In genomic region chr18:64679121-64679520, GRCh38 we compare ENCODE assay signal across 34 cellular contexts.
"Had no signal": no experiment of that assay in that cellular context is flagged by ENCODE, and none has a peak within 500 bp of the region (broad histone marks: within the 10 kb centered on the region; RNA-seq: fewer than 3 reads in every experiment).

No MANE protein-coding gene starts in this region.

- H3K36me3 Mint-ChIP-seq: activated CD4-positive, alpha-beta memory T cell treated with anti-CD3 and anti-CD28 coated beads for 36 hours; activated CD8-positive, alpha-beta memory T cell treated with anti-CD3 and anti-CD28 coated beads, Interleukin-2, amount 10 ng/mL, durations not matched to agents 7 days and 5 days; activated naive CD4-positive, alpha-beta T cell treated with anti-CD3 and anti-CD28 coated beads, Interleukin-2, amount 50 U/mL, for 24 hours; activated naive CD8-positive, alpha-beta T cell treated with anti-CD3 and anti-CD28 coated beads for 36 hours had no signal

- H3K27me3 Mint-ChIP-seq: activated CD4-positive, alpha-beta memory T cell treated with anti-CD3 and anti-CD28 coated beads for 36 hours; activated CD4-positive, alpha-beta T cell treated with anti-CD3 and anti-CD28 coated beads for 36 hours; activated CD4-positive, alpha-beta T cell treated with anti-CD3 and anti-CD28 coated beads, Interleukin-2, amount 10 ng/mL, durations not matched to agents 24 days and 14 days; activated CD8-positive, alpha-beta memory T cell treated with anti-CD3 and anti-CD28 coated beads, Interleukin-2, amount 10 ng/mL, durations not matched to agents 7 days and 5 days; activated naive CD4-positive, alpha-beta T cell treated with anti-CD3 and anti-CD28 coated beads, Interleukin-2, amount 50 U/mL, for 24 hours; activated naive CD8-positive, alpha-beta T cell treated with anti-CD3 and anti-CD28 coated beads for 36 hours; activated naive CD8-positive, alpha-beta T cell treated with anti-CD3 and anti-CD28 coated beads, Interleukin-2, amount 50 U/mL, for 24 hours; effector memory CD8-positive, alpha-beta T cell had no signal

- H3K36me3 ChIP-seq: adrenal gland, esophagus muscularis mucosa, gastroesophageal sphincter, heart right ventricle, WERI-Rb-1 had no signal

- H3K4me2 ChIP-seq: hepatocyte had no signal

- H3K79me2 ChIP-seq: hepatocyte had no signal

- H3K4me3 Mint-ChIP-seq: activated CD4-positive, alpha-beta memory T cell treated with anti-CD3 and anti-CD28 coated beads for 36 hours; activated CD4-positive, alpha-beta T cell treated with anti-CD3 and anti-CD28 coated beads for 36 hours; activated CD4-positive, alpha-beta T cell treated with anti-CD3 and anti-CD28 coated beads, Interleukin-2, amount 10 ng/mL, durations not matched to agents 24 days and 14 days; activated CD8-positive, alpha-beta memory T cell treated with anti-CD3 and anti-CD28 coated beads, Interleukin-2, amount 10 ng/mL, durations not matched to agents 7 days and 5 days; activated CD8-positive, alpha-beta T cell treated with anti-CD3 and anti-CD28 coated beads, Interleukin-2, amount 10 ng/mL, durations not matched to agents 7 days and 5 days; activated naive CD4-positive, alpha-beta T cell treated with anti-CD3 and anti-CD28 coated beads for 36 hours; activated naive CD4-positive, alpha-beta T cell treated with anti-CD3 and anti-CD28 coated beads, Interleukin-2, amount 50 U/mL, for 24 hours; activated naive CD8-positive, alpha-beta T cell treated with anti-CD3 and anti-CD28 coated beads for 36 hours; activated naive CD8-positive, alpha-beta T cell treated with anti-CD3 and anti-CD28 coated beads, Interleukin-2, amount 50 U/mL, for 24 hours; activated T-helper 1 cell treated with anti-CD3 and anti-CD28 coated beads, Interleukin-12 subunit alpha, Interleukin-12 subunit beta, Interleukin-2, Interleukin-4 antibody, amounts not matched to agents 30 ng/mL and 10 ng/mL and 1 ng/mL, durations not matched to agents 14 hours and 24 hours and 36 hours; effector memory CD8-positive, alpha-beta T cell had no signal

- DNase-seq: activated CD4-positive, alpha-beta memory T cell treated with anti-CD3 and anti-CD28 coated beads for 36 hours; activated CD4-positive, alpha-beta T cell treated with anti-CD3 and anti-CD28 coated beads for 36 hours; activated CD4-positive, alpha-beta T cell treated with anti-CD3 and anti-CD28 coated beads, Interleukin-2, amount 10 ng/mL, durations not matched to agents 24 days and 14 days; activated CD4-positive, CD25-positive, alpha-beta regulatory T cell; activated CD4-positive, CD25-positive, alpha-beta regulatory T cell treated with anti-CD3 and anti-CD28 coated beads, Interleukin-2, amount 50 U/mL, for 72 hours; activated CD8-positive, alpha-beta memory T cell treated with anti-CD3 and anti-CD28 coated beads, Interleukin-2, amount 10 ng/mL, durations not matched to agents 7 days and 5 days; activated CD8-positive, alpha-beta memory T cell treated with anti-CD3 and anti-CD28 coated beads, Interleukin-2, amount 50 U/mL, for 4 hours; activated CD8-positive, alpha-beta T cell treated with anti-CD3 and anti-CD28 coated beads, Interleukin-2, amount 10 ng/mL, durations not matched to agents 7 days and 5 days; activated effector memory CD4-positive, alpha-beta T cell treated with Interleukin-2 at 50 U/mL for 16 hours; activated gamma-delta T cell treated with Interleukin-2 at 50 U/mL for 16 hours; activated naive CD4-positive, alpha-beta T cell treated with anti-CD3 and anti-CD28 coated beads for 36 hours; activated naive CD8-positive, alpha-beta T cell treated with anti-CD3 and anti-CD28 coated beads for 36 hours; activated naive CD8-positive, alpha-beta T cell treated with anti-CD3 and anti-CD28 coated beads, Interleukin-2, amount 50 U/mL, for 24 hours; activated T-cell treated with anti-CD3 and anti-CD28 coated beads, Interleukin-2, amount 50 U/mL, for 1 hour; activated T-cell treated with anti-CD3 and anti-CD28 coated beads, Interleukin-2, amount 50 U/mL, for 48 hours; adrenal gland; amygdala; aorta; body of pancreas; caudate nucleus; cortex of kidney; dermis blood vessel endothelial cell; effector CD4-positive, alpha-beta T cell; effector memory CD8-positive, alpha-beta T cell; erythroblast; foreskin keratinocyte; heart right ventricle; T-helper 2 cell; WERI-Rb-1 had no signal

- H2AFZ ChIP-seq: hepatocyte had no signal

- H3K4me1 Mint-ChIP-seq: activated CD4-positive, alpha-beta T cell treated with anti-CD3 and anti-CD28 coated beads for 36 hours; activated CD4-positive, alpha-beta T cell treated with anti-CD3 and anti-CD28 coated beads, Interleukin-2, amount 10 ng/mL, durations not matched to agents 24 days and 14 days; activated CD8-positive, alpha-beta memory T cell treated with anti-CD3 and anti-CD28 coated beads, Interleukin-2, amount 10 ng/mL, durations not matched to agents 7 days and 5 days; activated naive CD4-positive, alpha-beta T cell treated with anti-CD3 and anti-CD28 coated beads, Interleukin-2, amount 50 U/mL, for 24 hours; activated naive CD8-positive, alpha-beta T cell treated with anti-CD3 and anti-CD28 coated beads for 36 hours; activated naive CD8-positive, alpha-beta T cell treated with anti-CD3 and anti-CD28 coated beads, Interleukin-2, amount 50 U/mL, for 24 hours had no signal

- H3K4me1 ChIP-seq: adrenal gland, body of pancreas, esophagus muscularis mucosa, foreskin keratinocyte, gastroesophageal sphincter, heart right ventricle had no signal

- ATAC-seq: activated CD4-positive, alpha-beta T cell treated with anti-CD3 and anti-CD28 coated beads for 36 hours; activated CD8-positive, alpha-beta memory T cell treated with anti-CD3 and anti-CD28 coated beads, Interleukin-2, amount 10 ng/mL, durations not matched to agents 7 days and 5 days; activated CD8-positive, alpha-beta T cell treated with anti-CD3 and anti-CD28 coated beads, Interleukin-2, amount 10 ng/mL, durations not matched to agents 7 days and 5 days; activated naive CD8-positive, alpha-beta T cell treated with anti-CD3 and anti-CD28 coated beads, Interleukin-2, amount 50 U/mL, for 24 hours; body of pancreas; effector memory CD8-positive, alpha-beta T cell; foreskin keratinocyte; gastroesophageal sphincter; heart right ventricle had no signal

- H3K9me3 Mint-ChIP-seq: activated naive CD8-positive, alpha-beta T cell treated with anti-CD3 and anti-CD28 coated beads for 36 hours had no signal

- H3K4me3 ChIP-seq: adrenal gland, body of pancreas, esophagus muscularis mucosa, gastroesophageal sphincter, heart right ventricle, hepatocyte had no signal

- H3K27ac Mint-ChIP-seq: activated CD4-positive, alpha-beta memory T cell treated with anti-CD3 and anti-CD28 coated beads for 36 hours; activated CD4-positive, alpha-beta T cell treated with anti-CD3 and anti-CD28 coated beads for 36 hours; activated CD4-positive, alpha-beta T cell treated with anti-CD3 and anti-CD28 coated beads, Interleukin-2, amount 10 ng/mL, durations not matched to agents 24 days and 14 days; activated CD8-positive, alpha-beta memory T cell treated with anti-CD3 and anti-CD28 coated beads, Interleukin-2, amount 10 ng/mL, durations not matched to agents 7 days and 5 days; activated CD8-positive, alpha-beta T cell treated with anti-CD3 and anti-CD28 coated beads, Interleukin-2, amount 10 ng/mL, durations not matched to agents 7 days and 5 days; activated naive CD4-positive, alpha-beta T cell treated with anti-CD3 and anti-CD28 coated beads for 36 hours; activated naive CD4-positive, alpha-beta T cell treated with anti-CD3 and anti-CD28 coated beads, Interleukin-2, amount 50 U/mL, for 24 hours; activated naive CD8-positive, alpha-beta T cell treated with anti-CD3 and anti-CD28 coated beads for 36 hours; activated naive CD8-positive, alpha-beta T cell treated with anti-CD3 and anti-CD28 coated beads, Interleukin-2, amount 50 U/mL, for 24 hours; activated T-helper 1 cell treated with anti-CD3 and anti-CD28 coated beads, Interleukin-12 subunit alpha, Interleukin-12 subunit beta, Interleukin-2, Interleukin-4 antibody, amounts not matched to agents 30 ng/mL and 10 ng/mL and 1 ng/mL, durations not matched to agents 14 hours and 24 hours and 36 hours; effector memory CD8-positive, alpha-beta T cell had no signal

- H3K9me3 ChIP-seq: adrenal gland, body of pancreas, esophagus muscularis mucosa, gastroesophageal sphincter, heart right ventricle had no signal

- H3K27me3 ChIP-seq: adrenal gland, body of pancreas, esophagus muscularis mucosa, foreskin keratinocyte, heart right ventricle, hepatocyte had no signal

- H3K27ac ChIP-seq: adrenal gland, body of pancreas, esophagus muscularis mucosa, foreskin keratinocyte, gastroesophageal sphincter, heart right ventricle, hepatocyte, WERI-Rb-1 had no signal
